12 cellular contexts compared by ENCODE assay signal in the genomic region with DNA sequence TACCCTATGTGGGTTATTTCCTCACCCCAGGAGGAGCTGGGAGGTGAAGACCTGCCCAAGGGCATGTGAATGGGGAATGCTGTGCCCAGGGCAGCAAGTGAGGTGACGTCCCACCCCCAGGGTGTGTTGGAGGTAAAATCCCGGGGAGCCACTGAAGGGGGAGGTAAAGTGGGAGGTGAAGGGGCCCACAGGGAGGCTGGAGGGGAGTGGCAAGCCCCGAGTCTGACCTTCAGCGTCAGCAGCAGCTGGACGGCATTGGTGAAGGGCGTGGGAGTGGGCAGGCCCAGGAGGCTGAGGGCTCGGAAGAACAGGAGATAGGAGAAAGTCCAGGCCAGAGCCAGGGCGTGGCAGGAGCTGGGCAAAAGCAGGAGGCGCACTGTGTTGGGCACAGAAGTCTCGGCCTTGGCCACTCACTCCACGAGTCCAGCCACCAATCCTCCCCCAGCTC. TPM values are rescaled to one million over a fixed set of nuclear protein-coding genes. Genes with fewer than 3 reads are reported as not detected.
DNase-seq lines count a peak whose midpoint lies in the region; ATAC-seq and TF ChIP-seq lines count a peak whose summit lies in the region.
"Had no signal": no experiment of that assay in that cellular context is flagged by ENCODE, and none has a peak within 500 bp of the region (broad histone marks: within the 10 kb centered on the region; RNA-seq: fewer than 3 reads in every experiment).

No MANE protein-coding gene starts in this region.

- H3K36me3 Mint-ChIP-seq in CD8-positive, alpha-beta memory T cell: peaks cover 0 to 34% (median 2%) of the 10 kb centered on the region in 3 donors
- H3K36me3 Mint-ChIP-seq in neural progenitor cell: peaks cover 15% of the 10 kb centered on the region

- peaks cover 16% of the 10 kb centered on the region for H3F3A ChIP-seq in neural progenitor cell (ENCODE audit: low read depth)

- H4K20me1 ChIP-seq in Karpas-422 (ENCODE audit: insufficient read depth, low read depth, low read length) (no peaks in the 10 kb centered on the region), neural progenitor cell (ENCODE audit: low read depth) (peaks cover 14% of the 10 kb centered on the region)

- no peak for DNase-seq in CD8-positive, alpha-beta memory T cell
- DNase-seq in Karpas-422 (no peak), neural progenitor cell (ENCODE audit: low spot score) (no peak), DMS 273 treated with DMSO at 0.1 percent for 48 hours (lab: John Stamatoyannopoulos, UW) (no peak)
- DNase-seq in stimulated activated CD8-positive, alpha-beta memory T cell treated with anti-CD3 and anti-CD28 coated beads, Interleukin-4, amount 100 ng/mL, for 48 hours: no peak
- DNase-seq: NCI-H1048, NCI-H748 treated with DMSO at 0.1 percent for 48 hours had no signal

- no peaks in the 10 kb centered on the region for H3K9me2 ChIP-seq in Karpas-422 (replicated peaks; ENCODE audit: insufficient read depth, low read length)

- no peak overlapping the region for H3K4me2 ChIP-seq in Karpas-422 (ENCODE audit: low read depth, low read length, poor library complexity, severe bottlenecking)
- H3K4me2 ChIP-seq in neural progenitor cell: no peak overlapping the region

- CTCF ChIA-PET in CD8-positive, alpha-beta memory T cell (lab: Charles Lee): no interaction called here

- peaks cover 0 to 6% of the 10 kb centered on the region in 2 donors for H3K27me3 Mint-ChIP-seq in CD8-positive, alpha-beta memory T cell
- H3K27me3 Mint-ChIP-seq in neural progenitor cell (ENCODE audit: insufficient read depth, low read depth): peaks cover 22% of the 10 kb centered on the region

- H3K9me3 Mint-ChIP-seq in CD8-positive, alpha-beta memory T cell: no peaks in the 10 kb centered on the region
- no peaks in the 10 kb centered on the region for H3K9me3 Mint-ChIP-seq in neural progenitor cell

- ATAC-seq in GM19397 (IDR thresholded peaks at IDR 0.05; ENCODE audit: unreplicated experiment) (no peak), HG03469 (IDR thresholded peaks at IDR 0.05; ENCODE audit: unreplicated experiment) (no peak)

- peak overlapping the region; percentile 6; the same call in 1 of the 2 replicates for H3K9ac ChIP-seq in Karpas-422 (ENCODE audit: low read length)
- peak overlapping the region; percentile 59 to 77 for H3K9ac ChIP-seq in duodenal mucosa (ENCODE audit: low read depth in 1 of 2, low read length in 2 of 2)
- no peak overlapping the region for H3K9ac ChIP-seq in neural progenitor cell

- no peak for TF ChIP-seq CTCF in neural progenitor cell (IDR thresholded peaks at IDR 0.05)

- POLR2A ChIA-PET in CD8-positive, alpha-beta memory T cell (lab: Charles Lee): no interaction called here

- H3K4me1 Mint-ChIP-seq in CD8-positive, alpha-beta memory T cell: peaks cover 23 to 35% (median 27%) of the 10 kb centered on the region in 3 donors
- H3K4me1 Mint-ChIP-seq in neural progenitor cell: peaks cover 14% of the 10 kb centered on the region

- H3K79me2 ChIP-seq in Karpas-422 (ENCODE audit: low read length): peaks cover 29% of the 10 kb centered on the region
- H3K79me2 ChIP-seq in neural progenitor cell (ENCODE audit: low read depth): peaks cover 23% of the 10 kb centered on the region

- peak overlapping the region; percentile 63 to 89 (median 83) for H3K4me3 Mint-ChIP-seq in CD8-positive, alpha-beta memory T cell
- peak overlapping the region; percentile 92 for H3K4me3 Mint-ChIP-seq in neural progenitor cell

- no peaks in the 10 kb centered on the region for H3K27me3 ChIP-seq in CD8-positive, alpha-beta memory T cell (ENCODE audit: insufficient read depth, low read length, poor library complexity, severe bottlenecking)
- H3K27me3 ChIP-seq in Karpas-422 (ENCODE audit: low read length) (no peaks in the 10 kb centered on the region), duodenal mucosa (ENCODE audit: control insufficient read depth in 1 of 2, insufficient read depth in 2 of 2, low read length in 2 of 2) (no peaks in the 10 kb centered on the region), neural progenitor cell (no peaks in the 10 kb centered on the region)

- H3K4me3 ChIP-seq in CD8-positive, alpha-beta memory T cell (ENCODE audit: low read length): no peak overlapping the region
- H3K4me3 ChIP-seq in Karpas-422 (ENCODE audit: low read length) (no peak overlapping the region), duodenal mucosa (ENCODE audit: low read depth in 1 of 2, low read length in 2 of 2) (peak overlapping the region; percentile 36 to 52), neural progenitor cell (no peak overlapping the region)
- H3K4me3 ChIP-seq: skin epidermis had no signal

- H2AFZ ChIP-seq in Karpas-422 (ENCODE audit: low read length): no peak overlapping the region
- no peak overlapping the region for H2AFZ ChIP-seq in neural progenitor cell (replicated peaks)

- no peak overlapping the region for H3K27ac ChIP-seq in CD8-positive, alpha-beta memory T cell (ENCODE audit: low read depth, low read length)
- no peak overlapping the region for H3K27ac ChIP-seq in Karpas-422 (ENCODE audit: low read length)
- H3K27ac ChIP-seq in duodenal mucosa (ENCODE audit: low read depth, low read length): peak overlapping the region; percentile 92
- no peak overlapping the region for H3K27ac ChIP-seq in neural progenitor cell

- no peaks in the 10 kb centered on the region for H3K36me3 ChIP-seq in CD8-positive, alpha-beta memory T cell (ENCODE audit: insufficient read depth, low read length)
- H3K36me3 ChIP-seq in Karpas-422 (ENCODE audit: insufficient read depth, low read length) (0 out of 2 replicates have a peak, but pooled peaks cover 4% of the 10 kb centered on the region), duodenal mucosa (ENCODE audit: control insufficient read depth in 1 of 2, insufficient read depth in 2 of 2, low read length in 2 of 2) (peaks cover 12 to 15% of the 10 kb centered on the region in 2 donors), neural progenitor cell (no peaks in the 10 kb centered on the region)

- H3K4me1 ChIP-seq in CD8-positive, alpha-beta memory T cell (ENCODE audit: insufficient read depth, low read length): peaks cover 15% of the 10 kb centered on the region
- peaks cover 10% of the 10 kb centered on the region for H3K4me1 ChIP-seq in Karpas-422 (ENCODE audit: low read length)
- peaks cover 26 to 28% of the 10 kb centered on the region in 2 donors for H3K4me1 ChIP-seq in duodenal mucosa (ENCODE audit: control insufficient read depth in 1 of 2, insufficient read depth in 2 of 2, low read length in 2 of 2)
- H3K4me1 ChIP-seq in neural progenitor cell: peaks cover 9% of the 10 kb centered on the region

- H3K27ac Mint-ChIP-seq in CD8-positive, alpha-beta memory T cell: peak overlapping the region in 6 of 8 donors; percentile 63 to 97 (median 86)
- peak overlapping the region; percentile 33 for H3K27ac Mint-ChIP-seq in neural progenitor cell

- H3K9me3 ChIP-seq in CD8-positive, alpha-beta memory T cell (ENCODE audit: low read length): no peaks in the 10 kb centered on the region
- H3K9me3 ChIP-seq in Karpas-422 (ENCODE audit: low read length) (no peaks in the 10 kb centered on the region), duodenal mucosa (ENCODE audit: control insufficient read depth in 1 of 2, low read length in 2 of 2) (no peaks in the 10 kb centered on the region), neural progenitor cell (ENCODE audit: low read depth) (no peaks in the 10 kb centered on the region)

RNA-seq across cellular contexts. Expression of a gene that starts 2.4 kb away (rescaled TPM):
- total RNA-seq in CD8-positive, alpha-beta memory T cell: 100 to 1,000 TPM in 1 of 2 experiments, 10 to 100 TPM in 1; 98.7 to 114 TPM
- polyA plus RNA-seq in CD8-positive, alpha-beta memory T cell: 21.9 TPM
- 85.6 and 90.0 TPM in 2 replicates for total RNA-seq in Karpas-422 (2014; rRNA removed; shearing (Covaris generic); ENCODE audit: low replicate concordance)
- 20.0 and 91.0 TPM in 2 replicates for total RNA-seq in neural progenitor cell (ENCODE audit: low replicate concordance)

RNA-seq across cellular contexts. Expression of a gene that starts 4.2 kb away (rescaled TPM):
- total RNA-seq in CD8-positive, alpha-beta memory T cell: 10 to 100 TPM; 22.4 to 24.6 TPM
- 38.2 TPM for polyA plus RNA-seq in CD8-positive, alpha-beta memory T cell
- total RNA-seq in Karpas-422 (2014; rRNA removed; shearing (Covaris generic); ENCODE audit: low replicate concordance): 28.1 and 39.8 TPM in 2 replicates
- 10.3 and 37.3 TPM in 2 replicates for total RNA-seq in neural progenitor cell (ENCODE audit: low replicate concordance)

RNA-seq across cellular contexts. Expression of a gene that starts 13.7 kb away (rescaled TPM):
- 1,000 to 10,000 TPM; 1,621 to 1,723 TPM for total RNA-seq in CD8-positive, alpha-beta memory T cell
- 824 TPM for polyA plus RNA-seq in CD8-positive, alpha-beta memory T cell
- 3,304 and 6,295 TPM in 2 replicates for total RNA-seq in Karpas-422 (2014; rRNA removed; shearing (Covaris generic); ENCODE audit: low replicate concordance)
- total RNA-seq in neural progenitor cell (ENCODE audit: low replicate concordance): 1,773 and 2,732 TPM in 2 replicates

RNA-seq across cellular contexts. Expression of a gene that starts 14.0 kb away (rescaled TPM):
- total RNA-seq in CD8-positive, alpha-beta memory T cell: under 1 TPM in 1 of 2 experiments, not detected in 1; 0.18 TPM
- 0.38 TPM for polyA plus RNA-seq in CD8-positive, alpha-beta memory T cell
- 6.2 TPM in 1 of 2 replicates, not detected in the other for total RNA-seq in Karpas-422 (2014; rRNA removed; shearing (Covaris generic); ENCODE audit: low replicate concordance)
- total RNA-seq in neural progenitor cell (ENCODE audit: low replicate concordance): 0.46 TPM in 1 of 2 replicates, not detected in the other
- total RNA-seq: activated CD8-positive, alpha-beta memory T cell treated with anti-CD3 and anti-CD28 coated beads for 36 hours had no signal

RNA-seq across cellular contexts. Expression of a gene that starts 27.4 kb away (rescaled TPM):
- 1 to 10 TPM; 4.8 to 6.8 TPM for total RNA-seq in CD8-positive, alpha-beta memory T cell
- polyA plus RNA-seq in CD8-positive, alpha-beta memory T cell: 14.1 TPM
- 1.6 and 14.0 TPM in 2 replicates for total RNA-seq in Karpas-422 (2014; rRNA removed; shearing (Covaris generic); ENCODE audit: low replicate concordance)
- 2.7 and 5.4 TPM in 2 replicates for total RNA-seq in neural progenitor cell (ENCODE audit: low replicate concordance)

Comparison
In these comparisons a context has a peak if more than half of its experiments do, and no peak if none do; other contexts are left out.
1. H3K4me3 ChIP-seq: peak in duodenal mucosa (2 of 2); none in CD8-positive, alpha-beta memory T cell (single experiment), Karpas-422 (single experiment) and neural progenitor cell (single experiment).